Comparison of ENCODE assay signal across 8 cellular contexts in genomic region chr16:86421995-86422394, GRCh38.
"Had no signal": no experiment of that assay in that cellular context is flagged by ENCODE, and none has a peak within 500 bp of the region (broad histone marks: within the 10 kb centered on the region; RNA-seq: fewer than 3 reads in every experiment).

No MANE protein-coding gene starts in this region.

- ATAC-seq: GM12878 had no signal

- DNase-seq: GDM1, GF-D8 had no signal

- H3K4me3 ChIP-seq: GM12878 had no signal

- FAIRE-seq: G401.6, GM12878, GM12891, GM12892, GM18507, GM19239 had no signal
